Comparison of ENCODE assay signal across 8 cellular contexts in genomic region chr10:43407148-43407575, GRCh38.
DNase-seq lines count a peak whose midpoint lies in the region; ATAC-seq and TF ChIP-seq lines count a peak whose summit lies in the region.

No MANE protein-coding gene starts in this region.

- H3K27ac ChIP-seq in VCaP (peak overlapping the region; percentile 98), layer of hippocampus (ENCODE audit: low read depth, low read length) (peak overlapping the region; percentile 97)

- ATAC-seq in GM18907 (IDR thresholded peaks at IDR 0.05; ENCODE audit: unreplicated experiment) (peak; percentile 33), HG03432 (IDR thresholded peaks at IDR 0.05; ENCODE audit: unreplicated experiment) (peak; percentile 28)

- DNase-seq in central memory CD4-positive, alpha-beta T cell = peak; percentile 47
- DNase-seq in stimulated activated CD4-positive, alpha-beta T cell treated with anti-CD3 and anti-CD28 coated beads, Interleukin-2, amount 100 ng/mL, for 24 hours = peak; percentile 66 to 68
- DNase-seq in NCI-H1694 (lab: John Stamatoyannopoulos, UW) (no peak), SW 1271 (lab: John Stamatoyannopoulos, UW) (no peak)

- H3K27me3 ChIP-seq in layer of hippocampus (ENCODE audit: control insufficient read depth, insufficient read depth, low read length) = no peaks in the 10 kb centered on the region

- no peak for TF ChIP-seq CTCF in VCaP (conservative IDR thresholded peaks at IDR 0.05)

Comparison
In these comparisons a context has a peak if more than half of its experiments do, and no peak if none do; other contexts are left out.
1. DNase-seq: peak in central memory CD4-positive, alpha-beta T cell (single experiment) and stimulated activated CD4-positive, alpha-beta T cell treated with anti-CD3 and anti-CD28 coated beads, Interleukin-2, amount 100 ng/mL, for 24 hours (2 of 2); none in NCI-H1694 (single experiment) and SW 1271 (0 of 2).